Comparison of ENCODE assay signal across 22 cellular contexts in genomic region chr13:25992076-25992475, GRCh38. TPM values are rescaled to one million over a fixed set of nuclear protein-coding genes. Genes with fewer than 3 reads are reported as not detected.
"Had no signal": no experiment of that assay in that cellular context is flagged by ENCODE, and none has a peak within 500 bp of the region (broad histone marks: within the 10 kb centered on the region; RNA-seq: fewer than 3 reads in every experiment).

No MANE protein-coding gene starts in this region.

- H3K27me3 ChIP-seq: colonic mucosa, esophagus squamous epithelium, hepatocyte, right lobe of liver had no signal

- H3K27ac ChIP-seq: colonic mucosa, esophagus squamous epithelium, hepatocyte, parathyroid adenoma, prostate gland, right lobe of liver had no signal

- ATAC-seq: left lobe of liver; right lobe of liver; stimulated activated effector memory CD8-positive, alpha-beta T cell treated with anti-CD3 and anti-CD28 coated beads, Interleukin-12 subunit alpha, Interleukin-12 subunit beta, amount 100 ng/mL, for 72 hours; stimulated activated naive CD8-positive, alpha-beta T cell treated with anti-CD3 and anti-CD28 coated beads, Interleukin-15, amount 100 ng/mL, for 72 hours had no signal

- H3K4me3 ChIP-seq: colonic mucosa, esophagus squamous epithelium, hepatocyte, prostate gland, right lobe of liver had no signal

- H3K4me1 ChIP-seq: colonic mucosa, esophagus squamous epithelium, parathyroid adenoma, prostate gland, right lobe of liver had no signal

- H3K36me3 ChIP-seq: colonic mucosa, esophagus squamous epithelium, prostate gland, right lobe of liver had no signal

- H3K9me3 ChIP-seq: colonic mucosa, prostate gland, right lobe of liver had no signal

- DNase-seq: cerebellar nuclear complex; colonic mucosa; dermis blood vessel endothelial cell; esophagus squamous epithelium; foreskin fibroblast; head of caudate nucleus; mammary epithelial cell; midbrain; naive B cell; occipital lobe; retina; right lobe of liver; stimulated activated CD4-positive, alpha-beta T cell treated with anti-CD3 and anti-CD28 coated beads, Interleukin-4, amount 100 ng/mL, for 1 hour; stimulated activated CD8-positive, alpha-beta memory T cell treated with anti-CD3 and anti-CD28 coated beads, Interleukin-4, amount 100 ng/mL, for 48 hours; stimulated activated naive CD8-positive, alpha-beta T cell treated with anti-CD3 and anti-CD28 coated beads, Interleukin-15, amount 100 ng/mL, for 72 hours; substantia nigra; trophoblast cell had no signal

RNA-seq across cellular contexts. Expression of gene SHISA2, which starts 59.7 kb away (rescaled TPM):
- total RNA-seq: left lobe of liver had no signal
